Comparison of ENCODE assay signal across 8 cellular contexts in genomic region chr12:14394317-14395058, GRCh38. TPM values are rescaled to one million over a fixed set of nuclear protein-coding genes. Genes with fewer than 3 reads are reported as not detected.
DNase-seq lines count a peak whose midpoint lies in the region; ATAC-seq and TF ChIP-seq lines count a peak whose summit lies in the region.

No MANE protein-coding gene starts in this region.

- no peak overlapping the region for H3K4me3 ChIP-seq in CD8-positive, alpha-beta T cell (ENCODE audit: low read depth, low read length)
- no peak overlapping the region for H3K4me3 ChIP-seq in fibroblast of pulmonary artery (replicated peaks; ENCODE audit: low read depth, low read length)
- peak overlapping the region; percentile 19 for H3K4me3 ChIP-seq in neural progenitor cell

- no peaks in the 10 kb centered on the region for H3K9me3 ChIP-seq in CD8-positive, alpha-beta T cell (ENCODE audit: low read length)
- peaks cover 11% of the 10 kb centered on the region for H3K9me3 ChIP-seq in neural progenitor cell (ENCODE audit: low read depth)

- no peak for TF ChIP-seq CTCF in CD8-positive, alpha-beta T cell (IDR thresholded peaks at IDR 0.05)
- TF ChIP-seq CTCF in fibroblast of pulmonary artery (IDR thresholded peaks at IDR 0.05; ENCODE audit: low read length, missing control alignments) (peak; percentile 12), neural progenitor cell (IDR thresholded peaks at IDR 0.05) (peak; percentile 20), GM13976 (IDR thresholded peaks at IDR 0.05; ENCODE audit: borderline replicate concordance, control extremely low read depth, extremely low read depth, insufficient read depth, missing control alignments) (no peak)

- DNase-seq in CD8-positive, alpha-beta T cell, result peak in 3 of 7 experiments; percentile 35 to 52 (median 37)
- DNase-seq in NCI-H2081 (lab: John Stamatoyannopoulos, UW) (peak; percentile 85 to 95), fibroblast of pulmonary artery (ENCODE audit: low read depth) (peak; percentile 84), neural progenitor cell (ENCODE audit: low spot score) (peak; percentile 73), GM13976 (ENCODE audit: low spot score) (no peak)
- DNase-seq in activated CD4-positive, alpha-beta T cell treated with anti-CD3 and anti-CD28 coated beads, Interleukin-2, amount 10 ng/mL, durations not matched to agents 7 days and 5 days, result peak; percentile 61

- ATAC-seq in CD8-positive, alpha-beta T cell, result peak; percentile 61
- peak; percentile 61 for ATAC-seq in GM18867 (IDR thresholded peaks at IDR 0.05; ENCODE audit: unreplicated experiment)
- peak; percentile 64 for ATAC-seq in HG03039 (IDR thresholded peaks at IDR 0.05; ENCODE audit: unreplicated experiment)

- POLR2A ChIA-PET in CD8-positive, alpha-beta T cell (lab: Charles Lee), result interaction anchor here (0.7 to 3.7 kb wide), 9 partner anchors 8 to 566 kb away, joined by 3 to 20 read pairs (median 7); partner anchors contain the start of gene ATF7IP
- POLR2A ChIA-PET in activated CD4-positive, alpha-beta T cell treated with anti-CD3 and anti-CD28 coated beads, Interleukin-2, amount 10 ng/mL, durations not matched to agents 7 days and 5 days (lab: Charles Lee), result interaction anchor here (0.6 to 3.0 kb wide), 7 partner anchors 8 to 1672 kb away, joined by 3 to 32 read pairs (median 3); partner anchors contain the start of gene ATF7IP

- intact Hi-C loops in CD8-positive, alpha-beta T cell (cut with DNase I, micrococcal nuclease), result loop anchor here (1.0 to 10.0 kb wide), 6 partner anchors 9 to 560 kb away; partner anchors contain the start of gene ATF7IP (in 1 of the 2)

- H2AFZ ChIP-seq in neural progenitor cell (replicated peaks), result no peak overlapping the region

- H3K79me2 ChIP-seq in neural progenitor cell (ENCODE audit: low read depth), result peaks cover 100% of the 10 kb centered on the region

- H3K4me3 Mint-ChIP-seq in CD8-positive, alpha-beta T cell, result peak overlapping the region; percentile 67
- H3K4me3 Mint-ChIP-seq in activated CD4-positive, alpha-beta T cell treated with anti-CD3 and anti-CD28 coated beads, Interleukin-2, amount 10 ng/mL, durations not matched to agents 7 days and 5 days, result peak overlapping the region; percentile 80
- H3K4me3 Mint-ChIP-seq in neural progenitor cell, result no peak overlapping the region

- CTCF ChIA-PET in CD8-positive, alpha-beta T cell (lab: Charles Lee), result interaction anchor here (0.8 to 2.7 kb wide), 6 partner anchors 9 to 136 kb away, joined by 3 to 9 read pairs (median 4); partner anchors contain the start of gene ATF7IP
- CTCF ChIA-PET in activated CD4-positive, alpha-beta T cell treated with anti-CD3 and anti-CD28 coated beads, Interleukin-2, amount 10 ng/mL, durations not matched to agents 7 days and 5 days (lab: Charles Lee), result interaction anchor here (0.7 to 3.0 kb wide), 10 partner anchors 10 to 142 kb away, joined by 3 to 21 read pairs (median 4); no protein-coding TSS in a partner anchor

- no peaks in the 10 kb centered on the region for H3K27me3 ChIP-seq in CD8-positive, alpha-beta T cell (ENCODE audit: insufficient read depth, low read length)
- no peaks in the 10 kb centered on the region for H3K27me3 ChIP-seq in neural progenitor cell

- in situ Hi-C loops in GM13976 (cut with MboI; ENCODE audit: low sequenced_read_pairs, unreplicated experiment), result loop anchor here (25.0 kb wide), 1 partner anchor 568 kb away; the partner anchor contains the start of genes ARHGDIB and PDE6H

- H3K4me2 ChIP-seq in neural progenitor cell, result peak overlapping the region; percentile 59

- peaks cover 41% of the 10 kb centered on the region for H3F3A ChIP-seq in neural progenitor cell (ENCODE audit: low read depth)

- peaks cover 20% of the 10 kb centered on the region for H3K36me3 Mint-ChIP-seq in CD8-positive, alpha-beta T cell
- H3K36me3 Mint-ChIP-seq in activated CD4-positive, alpha-beta T cell treated with anti-CD3 and anti-CD28 coated beads, Interleukin-2, amount 10 ng/mL, durations not matched to agents 7 days and 5 days (ENCODE audit: low read depth), result peaks cover 54% of the 10 kb centered on the region
- peaks cover 67% of the 10 kb centered on the region for H3K36me3 Mint-ChIP-seq in neural progenitor cell

- H3K27ac ChIP-seq in CD8-positive, alpha-beta T cell (ENCODE audit: low read depth, low read length), result peak overlapping the region; percentile 39
- peak overlapping the region; percentile 93 for H3K27ac ChIP-seq in neural progenitor cell

- no peak overlapping the region for H3K9ac ChIP-seq in neural progenitor cell

- peak overlapping the region; percentile 84 for H3K27ac Mint-ChIP-seq in CD8-positive, alpha-beta T cell
- peak overlapping the region; percentile 95 for H3K27ac Mint-ChIP-seq in activated CD4-positive, alpha-beta T cell treated with anti-CD3 and anti-CD28 coated beads, Interleukin-2, amount 10 ng/mL, durations not matched to agents 7 days and 5 days
- no peak overlapping the region for H3K27ac Mint-ChIP-seq in neural progenitor cell

- H4K20me1 ChIP-seq in neural progenitor cell (ENCODE audit: low read depth), result no peaks in the 10 kb centered on the region

- no peaks in the 10 kb centered on the region for H3K27me3 Mint-ChIP-seq in CD8-positive, alpha-beta T cell (ENCODE audit: low read depth)
- H3K27me3 Mint-ChIP-seq in activated CD4-positive, alpha-beta T cell treated with anti-CD3 and anti-CD28 coated beads, Interleukin-2, amount 10 ng/mL, durations not matched to agents 7 days and 5 days, result no peaks in the 10 kb centered on the region
- H3K27me3 Mint-ChIP-seq in neural progenitor cell (ENCODE audit: insufficient read depth, low read depth), result no peaks in the 10 kb centered on the region

- peaks cover 90% of the 10 kb centered on the region for H3K4me1 ChIP-seq in CD8-positive, alpha-beta T cell (ENCODE audit: insufficient read depth, low read length)
- peaks cover 65% of the 10 kb centered on the region for H3K4me1 ChIP-seq in neural progenitor cell

- no peaks in the 10 kb centered on the region for H3K36me3 ChIP-seq in CD8-positive, alpha-beta T cell (ENCODE audit: insufficient read depth, low read length)
- peaks cover 13% of the 10 kb centered on the region for H3K36me3 ChIP-seq in neural progenitor cell

- H3K4me1 Mint-ChIP-seq in CD8-positive, alpha-beta T cell (ENCODE audit: low read depth), result peaks cover 83% of the 10 kb centered on the region
- peaks cover 87% of the 10 kb centered on the region for H3K4me1 Mint-ChIP-seq in activated CD4-positive, alpha-beta T cell treated with anti-CD3 and anti-CD28 coated beads, Interleukin-2, amount 10 ng/mL, durations not matched to agents 7 days and 5 days
- H3K4me1 Mint-ChIP-seq in neural progenitor cell, result no peaks in the 10 kb centered on the region

- peaks cover under 1% of the 10 kb centered on the region for H3K9me3 Mint-ChIP-seq in CD8-positive, alpha-beta T cell
- H3K9me3 Mint-ChIP-seq in activated CD4-positive, alpha-beta T cell treated with anti-CD3 and anti-CD28 coated beads, Interleukin-2, amount 10 ng/mL, durations not matched to agents 7 days and 5 days, result peaks cover 5% of the 10 kb centered on the region
- peaks cover 75% of the 10 kb centered on the region for H3K9me3 Mint-ChIP-seq in neural progenitor cell

RNA-seq across cellular contexts. Expression of gene ATF7IP, which starts 29.0 kb away (rescaled TPM):
- 100 to 1,000 TPM; 125 to 126 TPM for total RNA-seq in CD8-positive, alpha-beta T cell
- total RNA-seq in activated CD4-positive, alpha-beta T cell treated with anti-CD3 and anti-CD28 coated beads, Interleukin-2, amount 10 ng/mL, durations not matched to agents 7 days and 5 days, result 100 to 1,000 TPM in 1 of 2 experiments, 10 to 100 TPM in 1; 96.7 to 108 TPM
- total RNA-seq in neural progenitor cell (ENCODE audit: low replicate concordance), result 130 and 187 TPM in 2 replicates

Comparison
In these comparisons a context has a peak if more than half of its experiments do, and no peak if none do; other contexts are left out.
1. CTCF ChIP-seq: peak in fibroblast of pulmonary artery (single experiment) and neural progenitor cell (single experiment); none in CD8-positive, alpha-beta T cell (single experiment) and GM13976 (single experiment).
2. Peak in every context shown above with its lines, with median percentiles within 50 percentile points of each other: ATAC-seq.